In genomic region chr17:47966079-47966519, GRCh38 we compare ENCODE assay signal across 21 cellular contexts. TPM values are rescaled to one million over a fixed set of nuclear protein-coding genes. Genes with fewer than 3 reads are reported as not detected.
A peak's percentile ranks its signal among the peaks of the same experiment; 100 is the strongest.
DNase-seq lines count a peak whose midpoint lies in the region; ATAC-seq, FAIRE-seq and TF ChIP-seq lines count a peak whose summit lies in the region.
"Had no signal": no experiment of that assay in that cellular context is flagged by ENCODE, and none has a peak within 500 bp of the region (broad histone marks: within the 10 kb centered on the region; RNA-seq: fewer than 3 reads in every experiment).

No MANE protein-coding gene starts in this region.

- no peak for TF ChIP-seq POLR2A in K562 (conservative IDR thresholded peaks at IDR 0.05)
- no peak for TF ChIP-seq POLR2A in suprapubic skin (IDR thresholded peaks at IDR 0.05)

- peaks cover 12 to 23% of the 10 kb centered on the region in 2 experiments; a peak in 4 of 5 replicates for H3K4me1 ChIP-seq in K562 (replicated peaks in 1 of 2; ENCODE audit: control insufficient read depth in 2 of 2, insufficient read depth in 2 of 2, low read length in 2 of 2)
- H3K4me1 ChIP-seq in mucosa of descending colon (ENCODE audit: low read depth), result peaks cover 54% of the 10 kb centered on the region
- peaks cover 30% of the 10 kb centered on the region for H3K4me1 ChIP-seq in suprapubic skin

- DNase-seq in HuH-7 (ENCODE audit: low spot score), result peak; percentile 75
- DNase-seq in K562 (ENCODE audit: extremely low read depth in 1 of 4, low spot score in 3 of 4), result no peak
- peak; percentile 71 to 87 (median 74) for DNase-seq in mucosa of descending colon
- no peak for DNase-seq in suprapubic skin (ENCODE audit: low spot score in 2 of 2)
- DNase-seq in stimulated activated CD4-positive, alpha-beta T cell treated with anti-CD3 and anti-CD28 coated beads, Interleukin-1b, Interleukin-23, amount 100 ng/mL, for 48 hours, result no peak
- no peak for DNase-seq in MV-4-11 (lab: John Stamatoyannopoulos, UW)
- DNase-seq in GOT3 (lab: John Stamatoyannopoulos, UW), result no peak
- DNase-seq in T-helper 9 cell, result no peak
- DNase-seq: activated CD4-positive, alpha-beta T cell treated with anti-CD3 and anti-CD28 coated beads, Interleukin-2, amount 50 U/mL, for 1 hour; activated naive CD8-positive, alpha-beta T cell treated with anti-CD3 and anti-CD28 coated beads for 36 hours; BE2C; caudate nucleus; gastrocnemius medialis; immature natural killer cell; mesendoderm; NCI-H187 treated with DMSO at 0.1 percent for 48 hours; NCI-H510A treated with DMSO at 0.1 percent for 48 hours had no signal

- CTCF ChIA-PET in K562 (lab: Yijun Ruan, JAX; ENCODE audit: low intra/inter-chr PET ratio), result no interaction called here

- in situ Hi-C loops in K562 (cut with MboI), result no loop called here

- no peak for ATAC-seq in K562
- peak; percentile 70 for ATAC-seq in mucosa of descending colon
- ATAC-seq: gastrocnemius medialis had no signal

- H3K9ac ChIP-seq in K562 (ENCODE audit: insufficient read depth in 1 of 2, low read depth in 2 of 2, low read length in 2 of 2), result no peak overlapping the region
- H3K9ac ChIP-seq: parathyroid adenoma had no signal

- H3K4me3 ChIP-seq in K562 (no peak overlapping the region), mucosa of descending colon (no peak overlapping the region), suprapubic skin (no peak overlapping the region)
- H3K4me3 ChIP-seq: gastrocnemius medialis had no signal

- H3K36me3 ChIP-seq in K562 (ENCODE audit: control insufficient read depth, insufficient read depth, low read length) (no peaks in the 10 kb centered on the region), mucosa of descending colon (ENCODE audit: low read depth) (peaks cover 3% of the 10 kb centered on the region), suprapubic skin (no peaks in the 10 kb centered on the region)
- H3K36me3 ChIP-seq: BE2C, gastrocnemius medialis had no signal

- TF ChIP-seq RAD21 in K562 (CRISPR knock-in tag; conservative IDR thresholded peaks at IDR 0.05 in 1 of 2, IDR thresholded peaks at IDR 0.05 in 1 of 2), result no peak

- H3K27ac ChIP-seq in K562 (ENCODE audit: extremely low read depth, low read depth, low read length) (no peak overlapping the region), suprapubic skin (peak overlapping the region; percentile 24)
- H3K27ac ChIP-seq: gastrocnemius medialis, parathyroid adenoma had no signal

- no peak overlapping the region for H3K4me2 ChIP-seq in K562 (ENCODE audit: insufficient read depth, low read length)

- WGBS in K562 (ENCODE audit: insufficient coverage, low coverage, missing lambda C conversion rate), result 50% methylated on average over 1 of the region's 1 CpG
- WGBS in suprapubic skin, result 19% methylated on average over 1 of the region's 1 CpG

- H3K79me2 ChIP-seq in K562 (ENCODE audit: control insufficient read depth, insufficient read depth, low read length), result peaks cover 1% of the 10 kb centered on the region; the same call in 2 of the 3 replicates
- H3K79me2 ChIP-seq: parathyroid adenoma had no signal

- H3K9me3 ChIP-seq in K562 (replicated peaks; ENCODE audit: control insufficient read depth, insufficient read depth, low read depth, low read length), result no peaks in the 10 kb centered on the region
- H3K9me3 ChIP-seq in mucosa of descending colon, result no peaks in the 10 kb centered on the region
- H3K9me3 ChIP-seq in suprapubic skin, result no peaks in the 10 kb centered on the region
- H3K9me3 ChIP-seq: BE2C, gastrocnemius medialis had no signal

- POLR2A ChIA-PET in K562 (lab: Yijun Ruan, JAX), result interaction anchor here (0.6 kb wide), 1 partner anchor 598 kb away, joined by 3 read pairs; no protein-coding TSS in a partner anchor

- no peaks in the 10 kb centered on the region for H4K20me1 ChIP-seq in K562 (replicated peaks; ENCODE audit: control insufficient read depth, insufficient read depth, low read length)

- BruUV-seq in K562 (replicated peaks; lab: Mats Ljungman, UMichigan), result no TSS peak

- intact Hi-C loops in K562 (cut with micrococcal nuclease) (no loop called here), mucosa of descending colon (cut with DNase I, micrococcal nuclease) (loop anchor here in 1 of 2 donors (10.0 kb wide), 1 partner anchor 121 kb away; the partner anchor contains the start of gene SCRN2)

- H3K27me3 ChIP-seq in K562 (ENCODE audit: control insufficient read depth in 2 of 2, insufficient read depth in 2 of 2, low read length in 2 of 2) (no peaks in the 10 kb centered on the region; a peak in 1 of 5 replicates), suprapubic skin (no peaks in the 10 kb centered on the region)
- H3K27me3 ChIP-seq: BE2C, gastrocnemius medialis had no signal

- H3K9me1 ChIP-seq in K562 (ENCODE audit: control insufficient read depth, insufficient read depth, low read length), result no peaks in the 10 kb centered on the region

- no peak for TF ChIP-seq EP300 in K562 (IDR thresholded peaks at IDR 0.05; ENCODE audit: low read length)
- no peak for TF ChIP-seq EP300 in suprapubic skin (IDR thresholded peaks at IDR 0.05)

- H2AFZ ChIP-seq in K562 (ENCODE audit: low read depth, low read length), result peak overlapping the region; percentile 67
- H2AFZ ChIP-seq: parathyroid adenoma had no signal

- no peak for FAIRE-seq in K562 (lab: Jason Lieb, UNC)
- FAIRE-seq: GM18507, GM19239 had no signal

- no peak for TF ChIP-seq CTCF in K562 (IDR thresholded peaks at IDR 0.05 in 2 of 3, conservative IDR thresholded peaks at IDR 0.05 in 1 of 3; ENCODE audit: insufficient read depth in 2 of 3, low read depth in 1 of 3, low read length in 3 of 3)
- no peak for TF ChIP-seq CTCF in mucosa of descending colon (IDR thresholded peaks at IDR 0.05)
- TF ChIP-seq CTCF in suprapubic skin (IDR thresholded peaks at IDR 0.05), result no peak

RNA-seq across cellular contexts. Expression of gene CDK5RAP3, which starts 4.8 kb away (rescaled TPM):
- 452 and 764 TPM in 2 replicates for total RNA-seq in K562 (2011; cell fraction: chromatin; rRNA removed; ENCODE audit: low replicate concordance)
- total RNA-seq in K562 (2011; cell fraction: nucleolus; rRNA removed), result 478 and 540 TPM in 2 replicates
- 403 and 415 TPM in 2 replicates for total RNA-seq in K562 (2011; cell fraction: nucleoplasm; rRNA removed)
- total RNA-seq in K562 (2014; rRNA removed) (85.0 and 91.5 TPM in 2 replicates), K562 (2014; rRNA removed; fragmentation: Illumina TruSeq; extraction: Trizol) (70.8 and 71.7 TPM in 2 replicates), K562 (2015; rRNA removed; fragmentation: Illumina TruSeq; extraction: Trizol) (67.0 and 73.7 TPM in 2 replicates), K562 (2021) (113 and 131 TPM in 2 replicates), mucosa of descending colon (100 to 1,000 TPM; 136 to 215 (median 163) TPM), suprapubic skin (100 to 1,000 TPM; 100 to 296 (median 142) TPM)
- polyA plus RNA-seq in K562 (2011; rRNA removed) (132 and 208 TPM in 2 replicates), K562 (2014; fragmentation: Illumina TruSeq; extraction: Trizol) (96.7 and 100 TPM in 2 replicates), K562 (2014; fragmentation: Nextera tagmentation; extraction: Ambion mirVana) (10 to 100 TPM; 44.2 to 73.0 TPM), K562 (2014; rRNA removed) (152 and 202 TPM in 2 replicates)
- polyA plus RNA-seq in K562 (2011; cell fraction: cytosol; rRNA removed), result 78.0 and 96.3 TPM in 2 replicates
- polyA plus RNA-seq in K562 (2011; cell fraction: nucleus; rRNA removed), result 1,392 and 1,556 TPM in 2 replicates
- polyA plus RNA-seq in K562 (2012), result 134 and 270 TPM in 2 replicates
- polyA minus RNA-seq in K562 (2011; rRNA and poly(A)+ RNA removed), result 81.6 and 111 TPM in 2 replicates
- 35.1 and 37.0 TPM in 2 replicates for polyA minus RNA-seq in K562 (2011; cell fraction: cytosol; rRNA and poly(A)+ RNA removed)
- polyA minus RNA-seq in K562 (2011; cell fraction: nucleus; rRNA and poly(A)+ RNA removed), result 206 and 291 TPM in 2 replicates

RNA-seq across cellular contexts. Expression of gene PRR15L, which starts 8.4 kb away (rescaled TPM):
- total RNA-seq in K562 (2011; cell fraction: chromatin; rRNA removed; ENCODE audit: low replicate concordance), result not detected in 2 replicates
- not detected in 2 replicates for total RNA-seq in K562 (2011; cell fraction: nucleolus; rRNA removed)
- not detected in 2 replicates for total RNA-seq in K562 (2011; cell fraction: nucleoplasm; rRNA removed)
- total RNA-seq in K562 (2014; rRNA removed) (not detected in 2 replicates), K562 (2014; rRNA removed; fragmentation: Illumina TruSeq; extraction: Trizol) (not detected in 2 replicates), K562 (2015; rRNA removed; fragmentation: Illumina TruSeq; extraction: Trizol) (not detected in 2 replicates), K562 (2021) (0.16 TPM in 1 of 2 replicates, not detected in the other), mucosa of descending colon (100 to 1,000 TPM; 101 to 347 (median 243) TPM), suprapubic skin (10 to 100 TPM; 11.4 to 27.1 (median 21.8) TPM)
- polyA plus RNA-seq in K562 (2011; rRNA removed) (not detected in 2 replicates), K562 (2014; fragmentation: Illumina TruSeq; extraction: Trizol) (not detected in 2 replicates), K562 (2014; fragmentation: Nextera tagmentation; extraction: Ambion mirVana) (under 1 TPM in 1 of 2 experiments, not detected in 1; 0.03 TPM), K562 (2014; rRNA removed) (not detected in 2 replicates)
- not detected in 2 replicates for polyA plus RNA-seq in K562 (2011; cell fraction: cytosol; rRNA removed)
- polyA plus RNA-seq in K562 (2011; cell fraction: nucleus; rRNA removed), result not detected in 2 replicates
- 0.16 and 0.17 TPM in 2 replicates for polyA plus RNA-seq in K562 (2012)
- not detected in 2 replicates for polyA minus RNA-seq in K562 (2011; rRNA and poly(A)+ RNA removed)
- polyA minus RNA-seq in K562 (2011; cell fraction: cytosol; rRNA and poly(A)+ RNA removed), result not detected in 2 replicates
- not detected in 2 replicates for polyA minus RNA-seq in K562 (2011; cell fraction: nucleus; rRNA and poly(A)+ RNA removed)
- total RNA-seq: activated naive CD8-positive, alpha-beta T cell treated with anti-CD3 and anti-CD28 coated beads for 36 hours; OCI-LY7 had no signal

RNA-seq across cellular contexts. Expression of gene PNPO, which starts 24.7 kb away (rescaled TPM):
- total RNA-seq in K562 (2011; cell fraction: chromatin; rRNA removed; ENCODE audit: low replicate concordance), result 19.2 and 41.8 TPM in 2 replicates
- total RNA-seq in K562 (2011; cell fraction: nucleolus; rRNA removed), result 21.8 and 24.3 TPM in 2 replicates
- 31.2 and 41.6 TPM in 2 replicates for total RNA-seq in K562 (2011; cell fraction: nucleoplasm; rRNA removed)
- total RNA-seq in K562 (2014; rRNA removed), result 25.5 and 30.9 TPM in 2 replicates
- total RNA-seq in K562 (2014; rRNA removed; fragmentation: Illumina TruSeq; extraction: Trizol), result 27.4 and 27.7 TPM in 2 replicates
- 24.8 and 28.2 TPM in 2 replicates for total RNA-seq in K562 (2015; rRNA removed; fragmentation: Illumina TruSeq; extraction: Trizol)
- total RNA-seq in K562 (2021), result 39.0 and 41.5 TPM in 2 replicates
- 29.2 and 35.5 TPM in 2 replicates for polyA plus RNA-seq in K562 (2011; rRNA removed)
- 33.9 and 37.5 TPM in 2 replicates for polyA plus RNA-seq in K562 (2011; cell fraction: cytosol; rRNA removed)
- 16.9 and 17.6 TPM in 2 replicates for polyA plus RNA-seq in K562 (2011; cell fraction: nucleus; rRNA removed)
- polyA plus RNA-seq in K562 (2012), result 10.9 and 17.5 TPM in 2 replicates
- 29.6 and 35.5 TPM in 2 replicates for polyA plus RNA-seq in K562 (2014; fragmentation: Illumina TruSeq; extraction: Trizol)
- polyA plus RNA-seq in K562 (2014; fragmentation: Nextera tagmentation; extraction: Ambion mirVana), result 10 to 100 TPM; 16.6 to 23.1 TPM
- 23.4 and 24.9 TPM in 2 replicates for polyA plus RNA-seq in K562 (2014; rRNA removed)
- 35.4 and 48.7 TPM in 2 replicates for polyA minus RNA-seq in K562 (2011; rRNA and poly(A)+ RNA removed)
- polyA minus RNA-seq in K562 (2011; cell fraction: cytosol; rRNA and poly(A)+ RNA removed), result 21.9 and 29.9 TPM in 2 replicates
- polyA minus RNA-seq in K562 (2011; cell fraction: nucleus; rRNA and poly(A)+ RNA removed), result 11.6 and 16.1 TPM in 2 replicates
- 10 to 100 TPM; 22.8 to 32.0 (median 24.8) TPM for total RNA-seq in mucosa of descending colon
- 10 to 100 TPM; 14.6 to 33.6 (median 24.7) TPM for total RNA-seq in suprapubic skin

Comparison
In these comparisons a context has a peak if more than half of its experiments do, and no peak if none do; other contexts are left out.
1. DNase-seq: peak in HuH-7 (single experiment) and mucosa of descending colon (3 of 3); none in K562 (0 of 4), suprapubic skin (0 of 2), stimulated activated CD4-positive, alpha-beta T cell treated with anti-CD3 and anti-CD28 coated beads, Interleukin-1b, Interleukin-23, amount 100 ng/mL, for 48 hours (single experiment), MV-4-11 (single experiment), GOT3 (single experiment) and T-helper 9 cell (single experiment).
2. RNA of gene PRR15L, which starts 8.4 kb away (total RNA-seq): 101 to 347 TPM in mucosa of descending colon and 11.4 to 27.1 TPM in suprapubic skin; 0.16 TPM in K562; every median in the first group is over 10 times any median in the second.